2 cellular contexts compared by ENCODE assay signal in the genomic region with DNA sequence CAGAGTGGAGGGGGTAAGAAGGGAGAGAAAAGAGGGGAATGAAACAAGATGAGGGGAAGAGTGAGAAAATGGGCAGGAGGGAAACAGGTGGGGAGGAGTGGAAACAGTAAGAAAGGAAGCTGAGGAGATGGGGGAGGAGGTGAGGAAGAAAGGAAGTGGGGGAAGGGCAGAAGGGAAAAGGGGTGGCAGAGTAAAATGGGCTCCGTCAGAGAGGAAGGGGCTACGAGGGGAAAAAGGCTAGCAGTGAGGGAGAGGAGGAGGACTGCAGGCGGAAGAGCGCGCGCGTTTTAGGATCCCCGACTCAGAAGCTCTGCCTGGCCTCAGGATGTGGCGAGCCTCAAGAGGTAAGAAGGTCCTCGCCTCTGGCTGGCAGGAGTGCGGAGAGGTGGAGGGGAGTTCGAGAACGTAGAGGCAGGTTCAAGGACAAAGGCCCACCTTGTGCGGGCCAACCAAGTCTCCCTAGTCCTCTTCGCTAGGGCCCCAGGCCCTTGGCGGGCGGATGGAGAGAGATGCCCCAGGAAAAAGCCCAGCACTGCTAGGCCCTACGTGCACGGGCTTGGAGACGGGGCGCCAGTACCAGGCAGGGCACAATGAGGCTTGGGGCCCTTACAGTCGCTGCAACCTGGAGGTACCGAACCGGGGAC.
A peak's percentile ranks its signal among the peaks of the same experiment; 100 is the strongest.
TF ChIP-seq lines count a peak whose summit lies in the region.

No MANE protein-coding gene starts in this region.

TF ChIP-seq in H1, 55 proteins besides CTCF, POLR2A, EP300 and RAD21:
- TF ChIP-seq MAFK (IDR thresholded peaks at IDR 0.05; ENCODE audit: low read depth, low read length), result no peak
- peak; percentile 46; the same call in 1 of the 2 replicates for TF ChIP-seq EGR1 (IDR thresholded peaks at IDR 0.05; ENCODE audit: borderline replicate concordance, low read depth, low read length)
- no peak for TF ChIP-seq CHD2 (IDR thresholded peaks at IDR 0.05; ENCODE audit: low read length)
- TF ChIP-seq SIX5 (IDR thresholded peaks at IDR 0.05; ENCODE audit: low read depth, low read length), result no peak
- TF ChIP-seq SP1 (IDR thresholded peaks at IDR 0.05; ENCODE audit: low read depth, low read length), result no peak
- TF ChIP-seq CREB1 (IDR thresholded peaks at IDR 0.05), result no peak
- TF ChIP-seq TAF1 (IDR thresholded peaks at IDR 0.05; ENCODE audit: low read depth, low read length), result no peak
- TF ChIP-seq FOSL1 (IDR thresholded peaks at IDR 0.05; ENCODE audit: insufficient read depth, low read depth, low read length), result no peak
- TF ChIP-seq RBBP5 (IDR thresholded peaks at IDR 0.05; ENCODE audit: borderline replicate concordance, low read depth, low read length), result 0 out of 2 replicates have a peak, but pooled peaks have one; percentile 13
- no peak for TF ChIP-seq KDM4A (IDR thresholded peaks at IDR 0.05; ENCODE audit: low read depth, low read length, severe bottlenecking)
- TF ChIP-seq HDAC2 (IDR thresholded peaks at IDR 0.05; ENCODE audit: borderline replicate concordance in 1 of 2, low read depth in 2 of 2, low read length in 2 of 2), result no peak
- TF ChIP-seq CTBP2 (IDR thresholded peaks at IDR 0.05; ENCODE audit: borderline replicate concordance, insufficient read depth, insufficient read length, low read length), result peak; percentile 22
- no peak for TF ChIP-seq CBX8 (IDR thresholded peaks at IDR 0.05; ENCODE audit: borderline replicate concordance, low read depth, low read length)
- no peak for TF ChIP-seq CBX5 (IDR thresholded peaks at IDR 0.05; ENCODE audit: low read depth, low read length)
- TF ChIP-seq BRCA1 (IDR thresholded peaks at IDR 0.05; ENCODE audit: low read depth, low read length), result no peak
- no peak for TF ChIP-seq ASH2L (IDR thresholded peaks at IDR 0.05; ENCODE audit: low read length)
- no peak for TF ChIP-seq SIRT6 (IDR thresholded peaks at IDR 0.05; ENCODE audit: low read length)
- TF ChIP-seq TBP (IDR thresholded peaks at IDR 0.05; ENCODE audit: low read depth, low read length), result peak; percentile 21; the same call in 1 of the 2 replicates

TF ChIP-seq in neural cell, 6 proteins besides CTCF, POLR2A, EP300 and RAD21:
- peak; percentile 35 for TF ChIP-seq EZH2 (IDR thresholded peaks at IDR 0.05; ENCODE audit: borderline replicate concordance, insufficient read depth, low read length, poor library complexity, severe bottlenecking)
- TF ChIP-seq, protein P1, sequence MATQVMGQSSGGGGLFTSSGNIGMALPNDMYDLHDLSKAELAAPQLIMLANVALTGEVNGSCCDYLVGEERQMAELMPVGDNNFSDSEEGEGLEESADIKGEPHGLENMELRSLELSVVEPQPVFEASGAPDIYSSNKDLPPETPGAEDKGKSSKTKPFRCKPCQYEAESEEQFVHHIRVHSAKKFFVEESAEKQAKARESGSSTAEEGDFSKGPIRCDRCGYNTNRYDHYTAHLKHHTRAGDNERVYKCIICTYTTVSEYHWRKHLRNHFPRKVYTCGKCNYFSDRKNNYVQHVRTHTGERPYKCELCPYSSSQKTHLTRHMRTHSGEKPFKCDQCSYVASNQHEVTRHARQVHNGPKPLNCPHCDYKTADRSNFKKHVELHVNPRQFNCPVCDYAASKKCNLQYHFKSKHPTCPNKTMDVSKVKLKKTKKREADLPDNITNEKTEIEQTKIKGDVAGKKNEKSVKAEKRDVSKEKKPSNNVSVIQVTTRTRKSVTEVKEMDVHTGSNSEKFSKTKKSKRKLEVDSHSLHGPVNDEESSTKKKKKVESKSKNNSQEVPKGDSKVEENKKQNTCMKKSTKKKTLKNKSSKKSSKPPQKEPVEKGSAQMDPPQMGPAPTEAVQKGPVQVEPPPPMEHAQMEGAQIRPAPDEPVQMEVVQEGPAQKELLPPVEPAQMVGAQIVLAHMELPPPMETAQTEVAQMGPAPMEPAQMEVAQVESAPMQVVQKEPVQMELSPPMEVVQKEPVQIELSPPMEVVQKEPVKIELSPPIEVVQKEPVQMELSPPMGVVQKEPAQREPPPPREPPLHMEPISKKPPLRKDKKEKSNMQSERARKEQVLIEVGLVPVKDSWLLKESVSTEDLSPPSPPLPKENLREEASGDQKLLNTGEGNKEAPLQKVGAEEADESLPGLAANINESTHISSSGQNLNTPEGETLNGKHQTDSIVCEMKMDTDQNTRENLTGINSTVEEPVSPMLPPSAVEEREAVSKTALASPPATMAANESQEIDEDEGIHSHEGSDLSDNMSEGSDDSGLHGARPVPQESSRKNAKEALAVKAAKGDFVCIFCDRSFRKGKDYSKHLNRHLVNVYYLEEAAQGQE (IDR thresholded peaks at IDR 0.05; ENCODE audit: borderline replicate concordance), result no peak
